Comparison of ENCODE assay signal across 11 cellular contexts in the genomic region with DNA sequence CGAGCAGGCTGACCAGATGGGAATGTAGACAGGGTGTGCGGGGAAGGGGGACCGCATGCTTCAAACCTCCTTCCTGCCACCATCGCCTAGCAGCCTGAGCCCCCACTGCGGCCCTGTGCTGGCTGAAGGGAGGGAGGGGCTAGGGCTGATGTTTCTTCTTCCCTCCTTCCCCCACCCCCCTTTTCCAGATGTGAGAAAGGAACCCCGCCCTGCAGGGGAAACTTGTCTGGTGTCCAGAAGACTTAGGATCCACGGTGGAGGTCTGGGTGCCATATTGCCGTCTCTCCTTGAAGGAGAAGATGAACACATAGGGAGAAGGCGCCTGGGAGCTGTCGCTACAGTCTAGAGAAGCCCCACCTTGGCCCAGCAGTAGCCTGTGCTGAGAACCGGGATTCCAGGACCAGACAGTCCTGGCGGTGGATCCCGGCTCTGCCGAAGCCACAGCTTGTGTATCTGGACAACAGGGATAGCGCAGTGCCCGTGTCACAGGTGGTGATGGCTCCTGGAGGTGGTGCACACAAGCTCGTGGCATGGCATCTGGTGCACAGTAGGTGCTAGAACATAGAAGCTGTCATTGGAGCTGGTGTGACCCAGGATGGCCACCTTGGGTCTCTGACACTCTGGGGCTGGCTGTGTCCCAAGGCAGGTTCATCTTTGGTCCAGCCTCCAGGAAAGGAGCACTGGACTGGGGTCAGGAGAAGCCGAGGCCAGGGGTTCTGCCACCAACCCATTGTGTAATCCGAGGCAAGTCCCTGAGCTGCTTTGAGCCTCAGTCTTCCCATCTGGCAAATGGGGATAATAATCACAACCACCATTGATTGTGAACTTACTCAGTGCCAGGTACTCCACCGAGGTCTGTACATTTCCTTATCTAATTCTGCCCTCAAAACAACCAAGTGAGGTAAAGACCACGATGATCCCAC.
A peak's percentile ranks its signal among the peaks of the same experiment; 100 is the strongest.
DNase-seq lines count a peak whose midpoint lies in the region; ATAC-seq, FAIRE-seq and TF ChIP-seq lines count a peak whose summit lies in the region.
"Had no signal": no experiment of that assay in that cellular context is flagged by ENCODE, and none has a peak within 500 bp of the region (broad histone marks: within the 10 kb centered on the region; RNA-seq: fewer than 3 reads in every experiment).

No MANE protein-coding gene starts in this region.

- peak overlapping the region; percentile 99 for H3K27ac ChIP-seq in WERI-Rb-1
- H3K27ac ChIP-seq in kidney (ENCODE audit: low read depth in 2 of 2, low read length in 2 of 2), result peak overlapping the region; percentile 98 to 99

- DNase-seq in ELF-1 (ENCODE audit: low read depth, low spot score), result peak; percentile 61
- DNase-seq in WERI-Rb-1, result no peak
- no peak for DNase-seq in kidney
- DNase-seq in activated CD8-positive, alpha-beta memory T cell treated with anti-CD3 and anti-CD28 coated beads, Interleukin-2, amount 50 U/mL, for 4 hours, result no peak
- DNase-seq in germinal center (ENCODE audit: low spot score), result no peak
- DNase-seq: activated CD8-positive, alpha-beta memory T cell treated with anti-CD3 and anti-CD28 coated beads for 24 hours had no signal

- no peak overlapping the region for H3K4me2 ChIP-seq in skeletal muscle satellite cell (ENCODE audit: low read length)

- H3K9me3 ChIP-seq in WERI-Rb-1 (ENCODE audit: severe bottlenecking) (peaks cover 3% of the 10 kb centered on the region), kidney (ENCODE audit: control insufficient read depth in 1 of 2, low read length in 2 of 2) (no peaks in the 10 kb centered on the region), skeletal muscle satellite cell (replicated peaks; ENCODE audit: low read length) (no peaks in the 10 kb centered on the region)

- ATAC-seq in GM21723 (IDR thresholded peaks at IDR 0.05; ENCODE audit: unreplicated experiment) (no peak), HG03196 (IDR thresholded peaks at IDR 0.05; ENCODE audit: unreplicated experiment) (no peak)

- H3K4me1 ChIP-seq in kidney (ENCODE audit: control insufficient read depth in 1 of 2, insufficient read depth in 1 of 2, low read depth in 1 of 2, low read length in 2 of 2) (peaks cover 18 to 28% of the 10 kb centered on the region in 2 donors), skeletal muscle satellite cell (ENCODE audit: control insufficient read depth, insufficient read depth, low read length) (peaks cover 22% of the 10 kb centered on the region)

- no peaks in the 10 kb centered on the region for H3K27me3 ChIP-seq in WERI-Rb-1 (ENCODE audit: insufficient read depth, low read depth, severe bottlenecking)
- H3K27me3 ChIP-seq in skeletal muscle satellite cell (ENCODE audit: control insufficient read depth, insufficient read depth, low read length), result no peaks in the 10 kb centered on the region

- H3K4me3 ChIP-seq in WERI-Rb-1 (ENCODE audit: low read depth, low read length), result no peak overlapping the region
- no peak overlapping the region for H3K4me3 ChIP-seq in kidney (ENCODE audit: low read length in 2 of 2)
- H3K4me3 ChIP-seq in skeletal muscle satellite cell (ENCODE audit: low read length), result no peak overlapping the region

- intact Hi-C loops in kidney (cut with DNase I), result no loop called here

- TF ChIP-seq CTCF in WERI-Rb-1 (IDR thresholded peaks at IDR 0.05; ENCODE audit: low read depth, low read length), result no peak
- no peak for TF ChIP-seq CTCF in kidney (IDR thresholded peaks at IDR 0.05; ENCODE audit: borderline replicate concordance, extremely low read depth, insufficient read depth)

- no peak for FAIRE-seq in kidney (lab: Jason Lieb, UNC)
- FAIRE-seq: colon, keratinocyte had no signal

- H3K36me3 ChIP-seq in WERI-Rb-1, result no peaks in the 10 kb centered on the region
- no peaks in the 10 kb centered on the region for H3K36me3 ChIP-seq in kidney (ENCODE audit: control insufficient read depth in 1 of 2, insufficient read depth in 2 of 2, low read length in 2 of 2)
- H3K36me3 ChIP-seq in skeletal muscle satellite cell (ENCODE audit: insufficient read depth, low read length), result no peaks in the 10 kb centered on the region

- H3K9ac ChIP-seq in kidney (ENCODE audit: low read length in 2 of 2) (peak overlapping the region in 1 of 2 donors; percentile 91), skeletal muscle satellite cell (ENCODE audit: low read depth, low read length) (peak overlapping the region; percentile 97)
